In genomic region chr1:208178091-208178529, GRCh38 we compare ENCODE assay signal across 1 cellular context.
TF ChIP-seq lines count a peak whose summit lies in the region.

No MANE protein-coding gene starts in this region.

TF ChIP-seq in H1, 55 proteins besides CTCF, POLR2A, EP300 and RAD21 (continued from another document):
- no peak for TF ChIP-seq RNF2 (IDR thresholded peaks at IDR 0.05; ENCODE audit: borderline replicate concordance, low read depth, low read length, missing control alignments, poor library complexity, severe bottlenecking)
- no peak for TF ChIP-seq CREB1 (IDR thresholded peaks at IDR 0.05)
- no peak for TF ChIP-seq RFX5 (IDR thresholded peaks at IDR 0.05; ENCODE audit: borderline replicate concordance, low read depth, low read length)
- TF ChIP-seq ATF2 (IDR thresholded peaks at IDR 0.05; ENCODE audit: low read length) = no peak
- no peak for TF ChIP-seq POU5F1 (IDR thresholded peaks at IDR 0.05; ENCODE audit: low read depth, low read length)
- no peak for TF ChIP-seq RBBP5 (IDR thresholded peaks at IDR 0.05; ENCODE audit: borderline replicate concordance, low read depth, low read length)
- TF ChIP-seq HDAC6 (IDR thresholded peaks at IDR 0.05; ENCODE audit: low read depth, low read length) = no peak
- TF ChIP-seq TEAD4 (IDR thresholded peaks at IDR 0.05; ENCODE audit: low read depth, low read length) = no peak
- TF ChIP-seq BCL11A (IDR thresholded peaks at IDR 0.05; ENCODE audit: low read depth in 2 of 2, low read length in 2 of 2) = no peak
- TF ChIP-seq RXRA (IDR thresholded peaks at IDR 0.05; ENCODE audit: insufficient read depth, low read depth, low read length) = no peak
- no peak for TF ChIP-seq TAF1 (IDR thresholded peaks at IDR 0.05; ENCODE audit: low read depth, low read length)
- TF ChIP-seq HDAC2 (IDR thresholded peaks at IDR 0.05; ENCODE audit: borderline replicate concordance in 1 of 2, low read depth in 2 of 2, low read length in 2 of 2) = no peak
- TF ChIP-seq KDM5A (IDR thresholded peaks at IDR 0.05; ENCODE audit: low read length) = no peak
- TF ChIP-seq, protein P1, sequence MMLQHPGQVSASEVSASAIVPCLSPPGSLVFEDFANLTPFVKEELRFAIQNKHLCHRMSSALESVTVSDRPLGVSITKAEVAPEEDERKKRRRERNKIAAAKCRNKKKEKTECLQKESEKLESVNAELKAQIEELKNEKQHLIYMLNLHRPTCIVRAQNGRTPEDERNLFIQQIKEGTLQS (IDR thresholded peaks at IDR 0.05; ENCODE audit: insufficient read depth, low read depth, low read length) = no peak
- no peak for TF ChIP-seq SIN3A (conservative IDR thresholded peaks at IDR 0.05 in 1 of 2, IDR thresholded peaks at IDR 0.05 in 1 of 2; ENCODE audit: low read depth in 1 of 2, low read length in 2 of 2)
- TF ChIP-seq CHD2 (IDR thresholded peaks at IDR 0.05; ENCODE audit: low read length) = no peak
